Comparison of ENCODE assay signal across 3 cellular contexts in genomic region chr12:25733541-25733940, GRCh38.
"Had no signal": no experiment of that assay in that cellular context is flagged by ENCODE, and none has a peak within 500 bp of the region (broad histone marks: within the 10 kb centered on the region; RNA-seq: fewer than 3 reads in every experiment).

No MANE protein-coding gene starts in this region.

- H3K4me3 ChIP-seq: GM12878 had no signal

- DNase-seq: GDM1, GF-D8 had no signal
